In genomic region chr2:7767902-7768301, GRCh38 we compare ENCODE assay signal across 14 cellular contexts.
DNase-seq lines count a peak whose midpoint lies in the region; ATAC-seq, FAIRE-seq and TF ChIP-seq lines count a peak whose summit lies in the region.
"Had no signal": no experiment of that assay in that cellular context is flagged by ENCODE, and none has a peak within 500 bp of the region (broad histone marks: within the 10 kb centered on the region; RNA-seq: fewer than 3 reads in every experiment).

No MANE protein-coding gene starts in this region.

- H4K5ac ChIP-seq in H9 (ENCODE audit: insufficient read length, low read depth, low read length), result no peak overlapping the region

- H3K79me1 ChIP-seq in H9 (ENCODE audit: insufficient read depth, low read depth, low read length, poor library complexity, severe bottlenecking), result no peaks in the 10 kb centered on the region

- FAIRE-seq in astrocyte (lab: Jason Lieb, UNC), result peak; percentile 34

- H2BK120ac ChIP-seq in H9 (ENCODE audit: low read depth, low read length, poor library complexity, severe bottlenecking), result no peak overlapping the region

- no peak overlapping the region for H2BK12ac ChIP-seq in H9 (ENCODE audit: insufficient read length, low read depth, low read length)

- H3K9me3 ChIP-seq in H9 (ENCODE audit: control insufficient read depth, low read depth, low read length) (peaks cover 15% of the 10 kb centered on the region), astrocyte (ENCODE audit: insufficient read depth, low read depth, low read length) (peaks cover 12% of the 10 kb centered on the region), muscle layer of colon (ENCODE audit: low read length) (no peaks in the 10 kb centered on the region), stomach smooth muscle (ENCODE audit: control insufficient read depth in 2 of 2, low read length in 2 of 2) (peaks cover 0 to 9% of the 10 kb centered on the region in 2 donors)

- H3K27ac Mint-ChIP-seq in H9, result no peak overlapping the region
- H3K27ac Mint-ChIP-seq in astrocyte (ENCODE audit: unreplicated experiment), result no peak overlapping the region
- H3K27ac Mint-ChIP-seq: CD4-positive, CD25-positive, alpha-beta regulatory T cell had no signal

- H3K23me2 ChIP-seq in H9 (ENCODE audit: insufficient read length, low read depth, low read length, poor library complexity, severe bottlenecking), result no peaks in the 10 kb centered on the region

- H3K14ac ChIP-seq in H9 (ENCODE audit: insufficient read depth, low read length), result no peak overlapping the region

- H3K9ac ChIP-seq in H9 (ENCODE audit: extremely low read depth, insufficient read length, low read length), result no peak overlapping the region
- H3K9ac ChIP-seq in astrocyte (ENCODE audit: low read length), result peak overlapping the region; percentile 18
- peak overlapping the region; percentile 37 for H3K9ac ChIP-seq in muscle layer of colon (ENCODE audit: low read length)
- no peak overlapping the region for H3K9ac ChIP-seq in stomach smooth muscle (ENCODE audit: low read length in 2 of 2)
- H3K9ac ChIP-seq: BLaER1 treated with 17β-estradiol and CSF1 and Interleukin-3, amounts not matched to agents 10 nM and 100 nM; GM23248 had no signal

- H2BK5ac ChIP-seq in H9 (ENCODE audit: insufficient read length, low read length), result no peak overlapping the region

- DNase-seq in H9 (no peak), astrocyte (ENCODE audit: low read depth) (no peak)
- DNase-seq in stimulated activated naive CD8-positive, alpha-beta T cell treated with anti-CD3 and anti-CD28 coated beads, Interleukin-15, Interleukin-2, amounts not matched to agents 100 U/mL and 50 U/mL, for 24 hours, result no peak
- DNase-seq: ACHN; CD4-positive, CD25-positive, alpha-beta regulatory T cell; DMS53; GF-D8; GM23248; H7 had no signal

- H3K4me1 Mint-ChIP-seq in H9 (peaks cover under 1 to 9% of the 10 kb centered on the region in 2 experiments; a peak in 2 of 4 replicates), astrocyte (ENCODE audit: low read depth, unreplicated experiment) (no peaks in the 10 kb centered on the region)
- H3K4me1 Mint-ChIP-seq: CD4-positive, CD25-positive, alpha-beta regulatory T cell had no signal

- H3K36me3 ChIP-seq in astrocyte (ENCODE audit: insufficient read depth, low read length), result no peaks in the 10 kb centered on the region
- H3K36me3 ChIP-seq in muscle layer of colon (ENCODE audit: insufficient read depth, low read length), result no peaks in the 10 kb centered on the region
- H3K36me3 ChIP-seq in stomach smooth muscle (ENCODE audit: control insufficient read depth in 2 of 2, insufficient read depth in 2 of 2, low read length in 2 of 2), result no peaks in the 10 kb centered on the region

- H3K23ac ChIP-seq in H9 (ENCODE audit: insufficient read length, low read depth, low read length), result no peak overlapping the region

- no peak overlapping the region for H2BK15ac ChIP-seq in H9 (ENCODE audit: low read depth, low read length)

- H3K27ac ChIP-seq in H9 (ENCODE audit: insufficient read length, low read depth, low read length) (no peak overlapping the region), astrocyte (ENCODE audit: low read depth, low read length) (no peak overlapping the region), muscle layer of colon (ENCODE audit: low read depth, low read length) (no peak overlapping the region), stomach smooth muscle (ENCODE audit: low read length) (peak overlapping the region; percentile 79)
- H3K27ac ChIP-seq: BLaER1 treated with 17β-estradiol and CSF1 and Interleukin-3, amounts not matched to agents 10 nM and 100 nM; GM23248 had no signal

- no peak for ATAC-seq in activated CD4-positive, CD25-positive, alpha-beta regulatory T cell treated with anti-CD3 and anti-CD28 coated beads, Interleukin-2, amount 50 U/mL, for 24 hours
- no peak for ATAC-seq in stimulated activated naive CD8-positive, alpha-beta T cell treated with anti-CD3 and anti-CD28 coated beads, Interleukin-15, Interleukin-2, amounts not matched to agents 100 U/mL and 50 U/mL, for 24 hours
- ATAC-seq in GM21526 (IDR thresholded peaks at IDR 0.05; ENCODE audit: low FRiP score, unreplicated experiment), result no peak

- peak overlapping the region; percentile 0 for H4K8ac ChIP-seq in H9 (replicated peaks; ENCODE audit: insufficient read length, low read depth, low read length)

- H3K27me3 ChIP-seq in H9 (ENCODE audit: insufficient read depth, low read length) (no peaks in the 10 kb centered on the region), astrocyte (ENCODE audit: insufficient read depth, low read length) (no peaks in the 10 kb centered on the region), muscle layer of colon (ENCODE audit: control insufficient read depth in 1 of 2, insufficient read depth in 2 of 2, low read length in 2 of 2) (no peaks in the 10 kb centered on the region), stomach smooth muscle (ENCODE audit: control insufficient read depth in 1 of 2, insufficient read depth in 2 of 2, low read length in 2 of 2) (no peaks in the 10 kb centered on the region)
- H3K27me3 ChIP-seq: BLaER1 treated with 17β-estradiol and CSF1 and Interleukin-3, amounts not matched to agents 10 nM and 100 nM had no signal

- no peak overlapping the region for H3K4me3 ChIP-seq in astrocyte (ENCODE audit: insufficient read depth, low read depth, low read length)
- no peak overlapping the region for H3K4me3 ChIP-seq in muscle layer of colon (ENCODE audit: low read depth in 1 of 2, low read length in 2 of 2)
- no peak overlapping the region for H3K4me3 ChIP-seq in stomach smooth muscle (ENCODE audit: low read length in 2 of 2)
- H3K4me3 ChIP-seq: BLaER1 treated with 17β-estradiol and CSF1 and Interleukin-3, amounts not matched to agents 10 nM and 100 nM; GM23248 had no signal

- no peak overlapping the region for H3K4ac ChIP-seq in H9 (ENCODE audit: low read depth, low read length)

- H3T11ph ChIP-seq in H9 (ENCODE audit: low read length), result no peak overlapping the region

- H2BK20ac ChIP-seq in H9 (ENCODE audit: low read depth, low read length, poor library complexity, severe bottlenecking), result no peak overlapping the region

- TF ChIP-seq CTCF in H9 (conservative IDR thresholded peaks at IDR 0.05) (no peak), astrocyte (IDR thresholded peaks at IDR 0.05; ENCODE audit: insufficient read depth, low read depth, low read length) (no peak)

- peaks cover 17 to 18% (median 17%) of the 10 kb centered on the region in 3 experiments for H3K36me3 Mint-ChIP-seq in H9 (ENCODE audit: insufficient read depth in 1 of 3, low read depth in 3 of 3)
- no peaks in the 10 kb centered on the region for H3K36me3 Mint-ChIP-seq in astrocyte (ENCODE audit: low read depth, unreplicated experiment)
- H3K36me3 Mint-ChIP-seq: CD4-positive, CD25-positive, alpha-beta regulatory T cell had no signal

- no peak overlapping the region for H3K4me3 Mint-ChIP-seq in H9
- H3K4me3 Mint-ChIP-seq in astrocyte (ENCODE audit: unreplicated experiment), result no peak overlapping the region
- H3K4me3 Mint-ChIP-seq: CD4-positive, CD25-positive, alpha-beta regulatory T cell had no signal

- H3K9me3 Mint-ChIP-seq in H9 (peaks cover 18 to 28% of the 10 kb centered on the region in 2 experiments), astrocyte (ENCODE audit: unreplicated experiment) (peaks cover 15% of the 10 kb centered on the region)

- 100% methylated on average over 1 of the region's 4 CpGs for WGBS in H9 (ENCODE audit: extremely low coverage, insufficient read length, low lambda C conversion rate)

- H4K91ac ChIP-seq in H9 (ENCODE audit: insufficient read length, low read depth, low read length), result no peak overlapping the region

- no peak overlapping the region for H3K56ac ChIP-seq in H9 (ENCODE audit: insufficient read length, low read depth, low read length)

- no peaks in the 10 kb centered on the region for H3K79me2 ChIP-seq in H9 (ENCODE audit: insufficient read depth, low read length)
- H3K79me2 ChIP-seq in astrocyte (ENCODE audit: insufficient read depth, low read length), result no peaks in the 10 kb centered on the region

- peak overlapping the region; percentile 3 for H3K18ac ChIP-seq in H9 (ENCODE audit: insufficient read length, low read depth, low read length)

- H2AFZ ChIP-seq in H9 (ENCODE audit: low read length), result no peak overlapping the region
- no peak overlapping the region for H2AFZ ChIP-seq in astrocyte (ENCODE audit: low read depth, low read length)
- H2AFZ ChIP-seq: GM23248 had no signal

- H4K20me1 ChIP-seq in H9 (ENCODE audit: control insufficient read depth, insufficient read depth, insufficient read length), result no peaks in the 10 kb centered on the region
- no peaks in the 10 kb centered on the region for H4K20me1 ChIP-seq in astrocyte (ENCODE audit: insufficient read depth, low read length)
- H4K20me1 ChIP-seq: BLaER1 treated with 17β-estradiol and CSF1 and Interleukin-3, amounts not matched to agents 10 nM and 100 nM had no signal

- H2AK5ac ChIP-seq in H9 (ENCODE audit: insufficient read length, low read length), result no peak overlapping the region

- H3K4me1 ChIP-seq in H9 (ENCODE audit: insufficient read depth, low read length), result 0 out of 2 replicates have a peak, but pooled peaks cover 2% of the 10 kb centered on the region
- no peaks in the 10 kb centered on the region for H3K4me1 ChIP-seq in astrocyte (ENCODE audit: insufficient read depth, low read length)
- H3K4me1 ChIP-seq in muscle layer of colon (ENCODE audit: insufficient read depth, low read length), result peaks cover 23% of the 10 kb centered on the region
- H3K4me1 ChIP-seq in stomach smooth muscle (ENCODE audit: control insufficient read depth, insufficient read depth, low read length), result peaks cover 13% of the 10 kb centered on the region

- H3K4me2 ChIP-seq in H9 (ENCODE audit: insufficient read depth, insufficient read length, low read length) (no peak overlapping the region), astrocyte (ENCODE audit: low read length) (no peak overlapping the region)
- H3K4me2 ChIP-seq: BLaER1 treated with 17β-estradiol and CSF1 and Interleukin-3, amounts not matched to agents 10 nM and 100 nM had no signal

- peaks cover 2% of the 10 kb centered on the region for H3K27me3 Mint-ChIP-seq in H9 (ENCODE audit: low read depth)
- H3K27me3 Mint-ChIP-seq in astrocyte (ENCODE audit: low read depth, unreplicated experiment), result peaks cover 2% of the 10 kb centered on the region

Comparison
In these comparisons a context has a peak if more than half of its experiments do, and no peak if none do; other contexts are left out.
1. H3K9ac ChIP-seq: peak in astrocyte (single experiment) and muscle layer of colon (single experiment); none in H9 (single experiment) and stomach smooth muscle (0 of 2).